In genomic region chr3:101676219-101676764, GRCh38 we compare ENCODE assay signal across 8 cellular contexts. TPM values are rescaled to one million over a fixed set of nuclear protein-coding genes. Genes with fewer than 3 reads are reported as not detected.
DNase-seq lines count a peak whose midpoint lies in the region; ATAC-seq, FAIRE-seq and TF ChIP-seq lines count a peak whose summit lies in the region.

No MANE protein-coding gene starts in this region.

- TF ChIP-seq CTCF in gastroesophageal sphincter (IDR thresholded peaks at IDR 0.05): peak in 3 of 4 experiments; percentile 12 to 48 (median 18)
- no peak for TF ChIP-seq CTCF in pancreas (IDR thresholded peaks at IDR 0.05)
- peak in 1 of 5 experiments; percentile 8 for TF ChIP-seq CTCF in transverse colon (IDR thresholded peaks at IDR 0.05)

- H3K36me3 ChIP-seq in GM23248 (ENCODE audit: low read depth): peaks cover 24% of the 10 kb centered on the region
- peaks cover 0 to 25% of the 10 kb centered on the region in 2 donors for H3K36me3 ChIP-seq in gastroesophageal sphincter
- H3K36me3 ChIP-seq in pancreas: peaks cover 0 to 13% (median 6%) of the 10 kb centered on the region in 3 donors
- H3K36me3 ChIP-seq in transverse colon: peaks cover 0 to 11% (median under 1%) of the 10 kb centered on the region in 4 donors

- intact Hi-C loops in pancreas (cut with DNase I) (no loop called here), transverse colon (cut with DNase I; ENCODE audit: low total_unique reads) (no loop called here)

- no peaks in the 10 kb centered on the region for H4K20me1 ChIP-seq in GM23248 (ENCODE audit: insufficient read depth)

- ATAC-seq in gastroesophageal sphincter (peak; percentile 93), pancreas (peak; percentile 87 to 93 (median 88))

- H3K79me2 ChIP-seq in GM23248 (ENCODE audit: insufficient read depth): peaks cover 65% of the 10 kb centered on the region

- peak; percentile 97 for DNase-seq in EH (ENCODE audit: low read depth)
- peak; percentile 98 for DNase-seq in GM23248
- peak; percentile 92 for DNase-seq in LoVo (ENCODE audit: low spot score)
- peak; percentile 80 to 92 for DNase-seq in activated T-helper 1 cell treated with anti-CD3 and anti-CD28 coated beads, Interleukin-2, amount 50 U/mL, for 16 hours (ENCODE audit: low read depth in 1 of 2, low spot score in 1 of 2)
- DNase-seq in pancreas: peak; percentile 94 to 96 (median 95)
- peak; percentile 96 for DNase-seq in transverse colon
- no peak for DNase-seq in NCI-H2171 (lab: John Stamatoyannopoulos, UW)

- no peaks in the 10 kb centered on the region for H3K9me2 ChIP-seq in GM23248 (ENCODE audit: insufficient read depth)

- H3K4me3 ChIP-seq in GM23248: peak overlapping the region; percentile 92
- peak overlapping the region; percentile 84 to 100 for H3K4me3 ChIP-seq in gastroesophageal sphincter
- H3K4me3 ChIP-seq in pancreas: peak overlapping the region; percentile 70 to 98 (median 94)
- H3K4me3 ChIP-seq in transverse colon: peak overlapping the region; percentile 80 to 94 (median 92)

- WGBS in GM23248 (ENCODE audit: low coverage in 1 of 2, low lambda C conversion rate in 2 of 2, missing lambda C conversion rate in 2 of 2), 2 experiments: 1 to 2% methylated on average over 35 to 41 of the region's 57 CpGs
- WGBS in gastroesophageal sphincter (ENCODE audit: low coverage in 1 of 2), 2 donors: no CpG with 5 or more reads among the region's 57 CpGs
- WGBS in pancreas, 2 donors: 0 to 1% methylated on average over 53 to 57 of the region's 57 CpGs
- 1% methylated on average over 33 of the region's 57 CpGs; no CpG with 5 or more reads in 1 of the 2 donors for WGBS in transverse colon (ENCODE audit: low coverage in 1 of 2), 2 donors

- H3K9me3 ChIP-seq in GM23248 (ENCODE audit: low read depth) (no peaks in the 10 kb centered on the region), gastroesophageal sphincter (no peaks in the 10 kb centered on the region), pancreas (no peaks in the 10 kb centered on the region), transverse colon (no peaks in the 10 kb centered on the region)

- H3K27ac ChIP-seq in GM23248 (peak overlapping the region; percentile 88), gastroesophageal sphincter (peak overlapping the region; percentile 92 to 100 (median 97)), pancreas (peak overlapping the region; percentile 88 to 97 (median 96)), transverse colon (peak overlapping the region; percentile 98 to 100 (median 98))

- peaks cover 7% of the 10 kb centered on the region for H3K4me1 ChIP-seq in GM23248 (ENCODE audit: insufficient read depth)
- peaks cover 3 to 44% (median 9%) of the 10 kb centered on the region in 3 donors for H3K4me1 ChIP-seq in gastroesophageal sphincter
- H3K4me1 ChIP-seq in pancreas: peaks cover 7 to 27% (median 12%) of the 10 kb centered on the region in 3 donors
- H3K4me1 ChIP-seq in transverse colon: peaks cover 11 to 27% (median 19%) of the 10 kb centered on the region in 4 donors

- peak overlapping the region; percentile 91 for H3K9ac ChIP-seq in GM23248

- peak overlapping the region; percentile 90 for H2AFZ ChIP-seq in GM23248

- H3K4me2 ChIP-seq in GM23248 (ENCODE audit: unreplicated experiment): peak overlapping the region; percentile 96

- in situ Hi-C loops in GM23248 (cut with MboI): no loop called here
- in situ Hi-C loops in transverse colon (cut with MboI; ENCODE audit: low pct_ligation_motif_present in 1 of 4, low pct_unique_long_range_greater_than_20kb in 1 of 4, low sequenced_read_pairs in 3 of 4): no loop called here

- H3K27me3 ChIP-seq in GM23248 (replicated peaks; ENCODE audit: insufficient read depth) (no peaks in the 10 kb centered on the region), gastroesophageal sphincter (no peaks in the 10 kb centered on the region), pancreas (no peaks in the 10 kb centered on the region), transverse colon (no peaks in the 10 kb centered on the region)

- TF ChIP-seq EP300 in gastroesophageal sphincter (IDR thresholded peaks at IDR 0.05): no peak
- TF ChIP-seq EP300 in transverse colon (IDR thresholded peaks at IDR 0.05; ENCODE audit: low read depth): no peak

- no peak for FAIRE-seq in pancreas (lab: Jason Lieb, UNC)

- TF ChIP-seq POLR2A in gastroesophageal sphincter (IDR thresholded peaks at IDR 0.05): peak; percentile 33 to 60
- peak; percentile 35 for TF ChIP-seq POLR2A in transverse colon (IDR thresholded peaks at IDR 0.05)

- H3F3A ChIP-seq in GM23248 (ENCODE audit: insufficient read depth): peaks cover 48% of the 10 kb centered on the region

RNA-seq across cellular contexts. Expression of gene ZBTB11, which starts 0.6 kb away (rescaled TPM):
- 21.4 and 21.5 TPM in 2 replicates for total RNA-seq in GM23248 (2014; rRNA removed; shearing (Covaris generic))
- polyA plus RNA-seq in GM23248 (2016; fragmentation: Nextera tagmentation; extraction: Ambion mirVana) (8.5 and 8.7 TPM in 2 replicates), pancreas (1 to 10 TPM; 4.5 to 6.8 TPM)
- total RNA-seq in gastroesophageal sphincter (10 to 100 TPM; 17.1 to 32.7 (median 23.6) TPM), pancreas (10 to 100 TPM in 1 of 6 donors, 1 to 10 TPM in 5; 5.4 to 11.0 (median 7.7) TPM), transverse colon (10 to 100 TPM; 11.6 to 29.1 (median 21.5) TPM)

RNA-seq across cellular contexts. Expression of gene RPL24, which starts 10.2 kb away (rescaled TPM):
- 578 and 733 TPM in 2 replicates for total RNA-seq in GM23248 (2014; rRNA removed; shearing (Covaris generic))
- polyA plus RNA-seq in GM23248 (2016; fragmentation: Nextera tagmentation; extraction: Ambion mirVana) (490 TPM in 2 replicates), pancreas (1,000 to 10,000 TPM; 1,530 to 2,125 TPM)
- total RNA-seq in gastroesophageal sphincter (1,000 to 10,000 TPM in 3 of 4 donors, 100 to 1,000 TPM in 1; 852 to 2,330 (median 1,498) TPM), pancreas (1,000 to 10,000 TPM in 1 of 6 donors, 100 to 1,000 TPM in 5; 613 to 1,028 (median 732) TPM), transverse colon (100 to 1,000 TPM; 215 to 997 (median 604) TPM)

RNA-seq across cellular contexts. Expression of gene CEP97, which starts 48.1 kb away (rescaled TPM):
- 9.8 and 25.8 TPM in 2 replicates for total RNA-seq in GM23248 (2014; rRNA removed; shearing (Covaris generic))
- polyA plus RNA-seq in GM23248 (2016; fragmentation: Nextera tagmentation; extraction: Ambion mirVana): 3.3 and 4.3 TPM in 2 replicates
- total RNA-seq in gastroesophageal sphincter: 10 to 100 TPM in 1 of 4 donors, 1 to 10 TPM in 3; 7.8 to 11.4 (median 8.8) TPM
- total RNA-seq in pancreas: 1 to 10 TPM; 1.4 to 4.6 (median 2.3) TPM
- polyA plus RNA-seq in pancreas: 1 to 10 TPM in 1 of 2 donors, under 1 TPM in 1; 0.76 to 1.4 TPM
- total RNA-seq in transverse colon: 10 to 100 TPM in 1 of 4 donors, 1 to 10 TPM in 3; 1.1 to 22.1 (median 6.1) TPM

Comparison
In these comparisons a context has a peak if more than half of its experiments do, and no peak if none do; other contexts are left out.
1. CTCF ChIP-seq: peak in gastroesophageal sphincter (3 of 4); none in pancreas (0 of 4).
2. Peak in every context shown above with its lines, with median percentiles within 50 percentile points of each other: H3K27ac ChIP-seq and H3K4me3 ChIP-seq.